In the genomic region with DNA sequence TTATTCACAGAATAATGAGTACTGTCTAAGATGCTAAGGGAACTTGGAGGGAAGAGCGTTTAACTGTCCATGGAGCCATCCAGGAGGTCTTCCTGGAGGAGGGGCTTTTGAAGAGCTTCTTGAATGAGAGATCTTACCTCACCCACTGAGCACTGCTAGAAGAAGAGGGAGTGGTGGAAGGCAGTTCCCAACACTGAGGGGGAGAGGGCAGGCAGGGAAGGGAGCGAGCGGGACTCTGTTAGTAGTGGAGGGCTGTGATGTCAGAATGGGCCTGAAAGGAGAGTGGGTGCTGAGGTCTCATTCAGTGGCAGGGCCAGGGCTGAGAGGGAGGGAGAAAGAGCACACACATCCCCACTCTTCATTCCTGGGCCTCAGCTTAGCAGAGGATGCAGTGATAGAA, we compare ENCODE assay signal across 15 cellular contexts.
DNase-seq lines count a peak whose midpoint lies in the region; ATAC-seq and TF ChIP-seq lines count a peak whose summit lies in the region.
"Had no signal": no experiment of that assay in that cellular context is flagged by ENCODE, and none has a peak within 500 bp of the region (broad histone marks: within the 10 kb centered on the region; RNA-seq: fewer than 3 reads in every experiment).

No MANE protein-coding gene starts in this region.

- no peaks in the 10 kb centered on the region for H3K27me3 ChIP-seq in neutrophil
- H3K27me3 ChIP-seq: colonic mucosa, right lobe of liver had no signal

- H3K36me3 Mint-ChIP-seq in T-helper 2 cell treated with Interferon-gamma antibody and Interleukin-4, amounts not matched to agents 5 μg/mL and 100 μg/mL, for 36 hours (ENCODE audit: low read depth) = peaks cover 16% of the 10 kb centered on the region
- no peaks in the 10 kb centered on the region for H3K36me3 Mint-ChIP-seq in effector memory CD8-positive, alpha-beta T cell (ENCODE audit: insufficient read depth)

- DNase-seq in T-helper 2 cell treated with Interferon-gamma antibody and Interleukin-4, amounts not matched to agents 5 μg/mL and 100 μg/mL, for 36 hours (ENCODE audit: low spot score) = no peak
- no peak for DNase-seq in T-helper 2 cell
- no peak for DNase-seq in effector memory CD8-positive, alpha-beta T cell
- no peak for DNase-seq in DMS153 (lab: John Stamatoyannopoulos, UW)
- no peak for DNase-seq in SIG-M5 (lab: John Stamatoyannopoulos, UW)
- no peak for DNase-seq in nucleus accumbens (lab: John Stamatoyannopoulos, UW)
- DNase-seq: colonic mucosa, lower lobe of right lung, NCI-H2081, NCI-H748 treated with DMSO at 0.1 percent for 48 hours, PC-3, right lobe of liver had no signal

- ATAC-seq in effector memory CD8-positive, alpha-beta T cell (replicated peaks) = no peak
- ATAC-seq: HCT116, lower lobe of right lung, PC-3, right lobe of liver had no signal

- H3K4me1 ChIP-seq in HEK293 (ENCODE audit: control insufficient read depth, insufficient read depth, low read length) = peaks cover 5% of the 10 kb centered on the region; the same call in 1 of the 2 replicates
- peaks cover 33 to 50% of the 10 kb centered on the region in 2 experiments for H3K4me1 ChIP-seq in neutrophil (ENCODE audit: control insufficient read depth in 1 of 2, insufficient read depth in 1 of 2, low read depth in 1 of 2, low read length in 1 of 2)
- H3K4me1 ChIP-seq: colonic mucosa, right lobe of liver had no signal

- POLR2A ChIA-PET in HEK293 (lab: Yijun Ruan, JAX) = no interaction called here

- H3K4me3 ChIP-seq in HEK293 (ENCODE audit: low read depth, low read length) = no peak overlapping the region
- H3K4me3 ChIP-seq in neutrophil (ENCODE audit: low read depth in 1 of 2, low read length in 1 of 2) = no peak overlapping the region
- H3K4me3 ChIP-seq: colonic mucosa, lower lobe of right lung, right lobe of liver had no signal

- H3K27me3 Mint-ChIP-seq in T-helper 2 cell treated with Interferon-gamma antibody and Interleukin-4, amounts not matched to agents 5 μg/mL and 100 μg/mL, for 36 hours (ENCODE audit: low read depth) = no peaks in the 10 kb centered on the region
- H3K27me3 Mint-ChIP-seq in effector memory CD8-positive, alpha-beta T cell = no peaks in the 10 kb centered on the region

- H3K4me1 Mint-ChIP-seq in T-helper 2 cell treated with Interferon-gamma antibody and Interleukin-4, amounts not matched to agents 5 μg/mL and 100 μg/mL, for 36 hours (ENCODE audit: low read depth) = peaks cover 42% of the 10 kb centered on the region
- peaks cover 56 to 87% of the 10 kb centered on the region in 2 donors for H3K4me1 Mint-ChIP-seq in effector memory CD8-positive, alpha-beta T cell (ENCODE audit: low read depth in 2 of 2)

- no peaks in the 10 kb centered on the region for H3K9me3 Mint-ChIP-seq in T-helper 2 cell treated with Interferon-gamma antibody and Interleukin-4, amounts not matched to agents 5 μg/mL and 100 μg/mL, for 36 hours
- H3K9me3 Mint-ChIP-seq in effector memory CD8-positive, alpha-beta T cell = no peaks in the 10 kb centered on the region

- no peaks in the 10 kb centered on the region for H3K36me3 ChIP-seq in HEK293 (ENCODE audit: control insufficient read depth in 2 of 2, insufficient read depth in 1 of 2, low read length in 2 of 2)
- no peaks in the 10 kb centered on the region for H3K36me3 ChIP-seq in neutrophil
- H3K36me3 ChIP-seq: colonic mucosa, lower lobe of right lung, right lobe of liver had no signal

- H3K9me3 ChIP-seq in HEK293 (ENCODE audit: control insufficient read depth, insufficient read depth, low read depth, low read length) (no peaks in the 10 kb centered on the region), neutrophil (no peaks in the 10 kb centered on the region)
- H3K9me3 ChIP-seq: colonic mucosa, lower lobe of right lung, right lobe of liver had no signal

- peak overlapping the region; percentile 9 for H3K27ac Mint-ChIP-seq in T-helper 2 cell treated with Interferon-gamma antibody and Interleukin-4, amounts not matched to agents 5 μg/mL and 100 μg/mL, for 36 hours
- peak overlapping the region; percentile 88 to 89 for H3K27ac Mint-ChIP-seq in effector memory CD8-positive, alpha-beta T cell

- CTCF ChIA-PET in HEK293 (lab: Yijun Ruan, JAX) = no interaction called here

- TF ChIP-seq CTCF in HEK293 (tag by site-specific recombination; IDR thresholded peaks at IDR 0.05) (no peak), neutrophil (IDR thresholded peaks at IDR 0.05) (no peak)

- H3K27ac ChIP-seq in HEK293 (ENCODE audit: extremely low read depth, low read depth, low read length) (no peak overlapping the region), neutrophil (peak overlapping the region; percentile 61)
- H3K27ac ChIP-seq: colonic mucosa, lower lobe of right lung, right lobe of liver had no signal

- no peak overlapping the region for H3K4me3 Mint-ChIP-seq in T-helper 2 cell treated with Interferon-gamma antibody and Interleukin-4, amounts not matched to agents 5 μg/mL and 100 μg/mL, for 36 hours
- peak overlapping the region; percentile 45 to 66 for H3K4me3 Mint-ChIP-seq in effector memory CD8-positive, alpha-beta T cell

TF ChIP-seq in HEK293, 187 proteins besides CTCF, POLR2A, EP300 and RAD21:
- TF ChIP-seq ZNF341 (tag by site-specific recombination; IDR thresholded peaks at IDR 0.05; ENCODE audit: low read depth) = peak; percentile 70
- TF ChIP-seq ZNF398 (tag by site-specific recombination; IDR thresholded peaks at IDR 0.05) = no peak
